Comparison of ENCODE assay signal across 1 cellular context in genomic region chr3:124635169-124635539, GRCh38.
A peak's percentile ranks its signal among the peaks of the same experiment; 100 is the strongest.
TF ChIP-seq lines count a peak whose summit lies in the region.

No MANE protein-coding gene starts in this region.

TF ChIP-seq in HepG2, 621 proteins besides CTCF, POLR2A, EP300 and RAD21 (continued from another document and continues in another):
- 0 out of 2 replicates have a peak, but pooled peaks have one; percentile 29 for TF ChIP-seq POGK (CRISPR knock-in tag; conservative IDR thresholded peaks at IDR 0.05)
- no peak for TF ChIP-seq NFKBIZ (CRISPR knock-in tag; IDR thresholded peaks at IDR 0.05)
- peak; percentile 85; the same call in 1 of the 2 replicates for TF ChIP-seq HDAC2 (CRISPR knock-in tag; IDR thresholded peaks at IDR 0.05)
- TF ChIP-seq GTF3A (CRISPR knock-in tag; conservative IDR thresholded peaks at IDR 0.05) = no peak
- no peak for TF ChIP-seq THYN1 (CRISPR knock-in tag; IDR thresholded peaks at IDR 0.05; ENCODE audit: borderline replicate concordance, low read depth)
- TF ChIP-seq FOSL2 (CRISPR knock-in tag; IDR thresholded peaks at IDR 0.05) = peak; percentile 88
- TF ChIP-seq, protein P1, sequence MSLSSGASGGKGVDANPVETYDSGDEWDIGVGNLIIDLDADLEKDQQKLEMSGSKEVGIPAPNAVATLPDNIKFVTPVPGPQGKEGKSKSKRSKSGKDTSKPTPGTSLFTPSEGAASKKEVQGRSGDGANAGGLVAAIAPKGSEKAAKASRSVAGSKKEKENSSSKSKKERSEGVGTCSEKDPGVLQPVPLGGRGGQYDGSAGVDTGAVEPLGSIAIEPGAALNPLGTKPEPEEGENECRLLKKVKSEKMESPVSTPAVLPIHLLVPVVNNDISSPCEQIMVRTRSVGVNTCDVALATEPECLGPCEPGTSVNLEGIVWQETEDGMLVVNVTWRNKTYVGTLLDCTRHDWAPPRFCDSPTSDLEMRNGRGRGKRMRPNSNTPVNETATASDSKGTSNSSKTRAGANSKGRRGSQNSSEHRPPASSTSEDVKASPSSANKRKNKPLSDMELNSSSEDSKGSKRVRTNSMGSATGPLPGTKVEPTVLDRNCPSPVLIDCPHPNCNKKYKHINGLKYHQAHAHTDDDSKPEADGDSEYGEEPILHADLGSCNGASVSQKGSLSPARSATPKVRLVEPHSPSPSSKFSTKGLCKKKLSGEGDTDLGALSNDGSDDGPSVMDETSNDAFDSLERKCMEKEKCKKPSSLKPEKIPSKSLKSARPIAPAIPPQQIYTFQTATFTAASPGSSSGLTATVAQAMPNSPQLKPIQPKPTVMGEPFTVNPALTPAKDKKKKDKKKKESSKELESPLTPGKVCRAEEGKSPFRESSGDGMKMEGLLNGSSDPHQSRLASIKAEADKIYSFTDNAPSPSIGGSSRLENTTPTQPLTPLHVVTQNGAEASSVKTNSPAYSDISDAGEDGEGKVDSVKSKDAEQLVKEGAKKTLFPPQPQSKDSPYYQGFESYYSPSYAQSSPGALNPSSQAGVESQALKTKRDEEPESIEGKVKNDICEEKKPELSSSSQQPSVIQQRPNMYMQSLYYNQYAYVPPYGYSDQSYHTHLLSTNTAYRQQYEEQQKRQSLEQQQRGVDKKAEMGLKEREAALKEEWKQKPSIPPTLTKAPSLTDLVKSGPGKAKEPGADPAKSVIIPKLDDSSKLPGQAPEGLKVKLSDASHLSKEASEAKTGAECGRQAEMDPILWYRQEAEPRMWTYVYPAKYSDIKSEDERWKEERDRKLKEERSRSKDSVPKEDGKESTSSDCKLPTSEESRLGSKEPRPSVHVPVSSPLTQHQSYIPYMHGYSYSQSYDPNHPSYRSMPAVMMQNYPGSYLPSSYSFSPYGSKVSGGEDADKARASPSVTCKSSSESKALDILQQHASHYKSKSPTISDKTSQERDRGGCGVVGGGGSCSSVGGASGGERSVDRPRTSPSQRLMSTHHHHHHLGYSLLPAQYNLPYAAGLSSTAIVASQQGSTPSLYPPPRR (CRISPR knock-in tag; IDR thresholded peaks at IDR 0.05; ENCODE audit: borderline replicate concordance) = peak; percentile 68; the same call in 1 of the 2 replicates
- TF ChIP-seq MED1 (CRISPR knock-in tag; IDR thresholded peaks at IDR 0.05) = peak; percentile 78
- peak; percentile 37; the same call in 1 of the 2 replicates for TF ChIP-seq CEBPB (IDR thresholded peaks at IDR 0.05; ENCODE audit: borderline replicate concordance, low read depth, low read length)
- no peak for TF ChIP-seq MTA3 (CRISPR knock-in tag; IDR thresholded peaks at IDR 0.05)
- TF ChIP-seq SAP130 (CRISPR knock-in tag; IDR thresholded peaks at IDR 0.05; ENCODE audit: low read depth) = peak; percentile 47
- TF ChIP-seq RBM22 (optimal IDR thresholded peaks at IDR 0.05; ENCODE audit: low read length) = peak; percentile 52
- TF ChIP-seq ZNF317 (CRISPR knock-in tag; IDR thresholded peaks at IDR 0.05) = no peak
- no peak for TF ChIP-seq SMAD1 (CRISPR knock-in tag; IDR thresholded peaks at IDR 0.05; ENCODE audit: borderline replicate concordance, low read depth)
- TF ChIP-seq SMC3 (IDR thresholded peaks at IDR 0.05; ENCODE audit: low read length) = peak; percentile 16; the same call in 1 of the 2 replicates
- TF ChIP-seq ATF7-NPFF (CRISPR knock-in tag; IDR thresholded peaks at IDR 0.05; ENCODE audit: low read depth) = no peak
- peak in 1 of 2 experiments; percentile 54; a peak in 1 of 4 replicates for TF ChIP-seq KLF16 (CRISPR knock-in tag; IDR thresholded peaks at IDR 0.05)
- no peak for TF ChIP-seq GMEB1 (CRISPR knock-in tag; IDR thresholded peaks at IDR 0.05; ENCODE audit: borderline replicate concordance)
- no peak for TF ChIP-seq NBN (conservative IDR thresholded peaks at IDR 0.05)
- peak; percentile 61 for TF ChIP-seq ZMYM4 (CRISPR knock-in tag; IDR thresholded peaks at IDR 0.05)
- TF ChIP-seq, protein P2, sequence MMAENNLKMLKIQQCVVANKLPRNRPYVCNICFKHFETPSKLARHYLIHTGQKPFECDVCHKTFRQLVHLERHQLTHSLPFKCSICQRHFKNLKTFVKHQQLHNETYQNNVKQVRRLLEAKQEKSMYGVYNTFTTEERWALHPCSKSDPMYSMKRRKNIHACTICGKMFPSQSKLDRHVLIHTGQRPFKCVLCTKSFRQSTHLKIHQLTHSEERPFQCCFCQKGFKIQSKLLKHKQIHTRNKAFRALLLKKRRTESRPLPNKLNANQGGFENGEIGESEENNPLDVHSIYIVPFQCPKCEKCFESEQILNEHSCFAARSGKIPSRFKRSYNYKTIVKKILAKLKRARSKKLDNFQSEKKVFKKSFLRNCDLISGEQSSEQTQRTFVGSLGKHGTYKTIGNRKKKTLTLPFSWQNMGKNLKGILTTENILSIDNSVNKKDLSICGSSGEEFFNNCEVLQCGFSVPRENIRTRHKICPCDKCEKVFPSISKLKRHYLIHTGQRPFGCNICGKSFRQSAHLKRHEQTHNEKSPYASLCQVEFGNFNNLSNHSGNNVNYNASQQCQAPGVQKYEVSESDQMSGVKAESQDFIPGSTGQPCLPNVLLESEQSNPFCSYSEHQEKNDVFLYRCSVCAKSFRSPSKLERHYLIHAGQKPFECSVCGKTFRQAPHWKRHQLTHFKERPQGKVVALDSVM (CRISPR knock-in tag; IDR thresholded peaks at IDR 0.05) = no peak; the same call in 1 of the 2 replicates
- TF ChIP-seq SALL1 (CRISPR knock-in tag; IDR thresholded peaks at IDR 0.05) = peak; percentile 72; the same call in 1 of the 2 replicates
- no peak for TF ChIP-seq ZNF446 (CRISPR knock-in tag; IDR thresholded peaks at IDR 0.05)
- TF ChIP-seq, protein P3, sequence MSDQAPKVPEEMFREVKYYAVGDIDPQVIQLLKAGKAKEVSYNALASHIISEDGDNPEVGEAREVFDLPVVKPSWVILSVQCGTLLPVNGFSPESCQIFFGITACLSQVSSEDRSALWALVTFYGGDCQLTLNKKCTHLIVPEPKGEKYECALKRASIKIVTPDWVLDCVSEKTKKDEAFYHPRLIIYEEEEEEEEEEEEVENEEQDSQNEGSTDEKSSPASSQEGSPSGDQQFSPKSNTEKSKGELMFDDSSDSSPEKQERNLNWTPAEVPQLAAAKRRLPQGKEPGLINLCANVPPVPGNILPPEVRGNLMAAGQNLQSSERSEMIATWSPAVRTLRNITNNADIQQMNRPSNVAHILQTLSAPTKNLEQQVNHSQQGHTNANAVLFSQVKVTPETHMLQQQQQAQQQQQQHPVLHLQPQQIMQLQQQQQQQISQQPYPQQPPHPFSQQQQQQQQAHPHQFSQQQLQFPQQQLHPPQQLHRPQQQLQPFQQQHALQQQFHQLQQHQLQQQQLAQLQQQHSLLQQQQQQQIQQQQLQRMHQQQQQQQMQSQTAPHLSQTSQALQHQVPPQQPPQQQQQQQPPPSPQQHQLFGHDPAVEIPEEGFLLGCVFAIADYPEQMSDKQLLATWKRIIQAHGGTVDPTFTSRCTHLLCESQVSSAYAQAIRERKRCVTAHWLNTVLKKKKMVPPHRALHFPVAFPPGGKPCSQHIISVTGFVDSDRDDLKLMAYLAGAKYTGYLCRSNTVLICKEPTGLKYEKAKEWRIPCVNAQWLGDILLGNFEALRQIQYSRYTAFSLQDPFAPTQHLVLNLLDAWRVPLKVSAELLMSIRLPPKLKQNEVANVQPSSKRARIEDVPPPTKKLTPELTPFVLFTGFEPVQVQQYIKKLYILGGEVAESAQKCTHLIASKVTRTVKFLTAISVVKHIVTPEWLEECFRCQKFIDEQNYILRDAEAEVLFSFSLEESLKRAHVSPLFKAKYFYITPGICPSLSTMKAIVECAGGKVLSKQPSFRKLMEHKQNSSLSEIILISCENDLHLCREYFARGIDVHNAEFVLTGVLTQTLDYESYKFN (CRISPR knock-in tag; conservative IDR thresholded peaks at IDR 0.05) = peak; percentile 97
- TF ChIP-seq, protein P4, sequence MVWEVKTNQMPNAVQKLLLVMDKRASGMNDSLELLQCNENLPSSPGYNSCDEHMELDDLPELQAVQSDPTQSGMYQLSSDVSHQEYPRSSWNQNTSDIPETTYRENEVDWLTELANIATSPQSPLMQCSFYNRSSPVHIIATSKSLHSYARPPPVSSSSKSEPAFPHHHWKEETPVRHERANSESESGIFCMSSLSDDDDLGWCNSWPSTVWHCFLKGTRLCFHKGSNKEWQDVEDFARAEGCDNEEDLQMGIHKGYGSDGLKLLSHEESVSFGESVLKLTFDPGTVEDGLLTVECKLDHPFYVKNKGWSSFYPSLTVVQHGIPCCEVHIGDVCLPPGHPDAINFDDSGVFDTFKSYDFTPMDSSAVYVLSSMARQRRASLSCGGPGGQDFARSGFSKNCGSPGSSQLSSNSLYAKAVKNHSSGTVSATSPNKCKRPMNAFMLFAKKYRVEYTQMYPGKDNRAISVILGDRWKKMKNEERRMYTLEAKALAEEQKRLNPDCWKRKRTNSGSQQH (CRISPR knock-in tag; IDR thresholded peaks at IDR 0.05; ENCODE audit: low read depth) = peak; percentile 9; the same call in 1 of the 2 replicates
- no peak for TF ChIP-seq TEAD2 (CRISPR knock-in tag; IDR thresholded peaks at IDR 0.05)
- peak; percentile 51; the same call in 1 of the 2 replicates for TF ChIP-seq TSC22D2 (CRISPR knock-in tag; IDR thresholded peaks at IDR 0.05; ENCODE audit: borderline replicate concordance)
- TF ChIP-seq DPF2 (CRISPR knock-in tag; IDR thresholded peaks at IDR 0.05; ENCODE audit: borderline replicate concordance, low read depth) = peak; percentile 63; the same call in 1 of the 2 replicates
- no peak for TF ChIP-seq ZNF235 (CRISPR knock-in tag; IDR thresholded peaks at IDR 0.05; ENCODE audit: borderline replicate concordance)
- no peak for TF ChIP-seq ZNF670 (CRISPR knock-in tag; IDR thresholded peaks at IDR 0.05; ENCODE audit: borderline replicate concordance)
- TF ChIP-seq ZNF746 (CRISPR knock-in tag; IDR thresholded peaks at IDR 0.05) = no peak
- TF ChIP-seq SSRP1 (CRISPR knock-in tag; IDR thresholded peaks at IDR 0.05) = no peak
- TF ChIP-seq, protein P5, sequence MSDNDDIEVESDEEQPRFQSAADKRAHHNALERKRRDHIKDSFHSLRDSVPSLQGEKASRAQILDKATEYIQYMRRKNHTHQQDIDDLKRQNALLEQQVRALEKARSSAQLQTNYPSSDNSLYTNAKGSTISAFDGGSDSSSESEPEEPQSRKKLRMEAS (IDR thresholded peaks at IDR 0.05) = peak; percentile 34; the same call in 1 of the 2 replicates
- TF ChIP-seq ZNF510 (CRISPR knock-in tag; IDR thresholded peaks at IDR 0.05; ENCODE audit: low read depth) = no peak
- no peak for TF ChIP-seq CENPT (CRISPR knock-in tag; IDR thresholded peaks at IDR 0.05; ENCODE audit: low read depth)
- peak; percentile 76; the same call in 1 of the 2 replicates for TF ChIP-seq ISL2 (CRISPR knock-in tag; IDR thresholded peaks at IDR 0.05)
- no peak for TF ChIP-seq PAWR (CRISPR knock-in tag; IDR thresholded peaks at IDR 0.05; ENCODE audit: borderline replicate concordance)
- TF ChIP-seq HCFC1 (IDR thresholded peaks at IDR 0.05; ENCODE audit: low read depth, low read length) = no peak
- TF ChIP-seq, protein P6, sequence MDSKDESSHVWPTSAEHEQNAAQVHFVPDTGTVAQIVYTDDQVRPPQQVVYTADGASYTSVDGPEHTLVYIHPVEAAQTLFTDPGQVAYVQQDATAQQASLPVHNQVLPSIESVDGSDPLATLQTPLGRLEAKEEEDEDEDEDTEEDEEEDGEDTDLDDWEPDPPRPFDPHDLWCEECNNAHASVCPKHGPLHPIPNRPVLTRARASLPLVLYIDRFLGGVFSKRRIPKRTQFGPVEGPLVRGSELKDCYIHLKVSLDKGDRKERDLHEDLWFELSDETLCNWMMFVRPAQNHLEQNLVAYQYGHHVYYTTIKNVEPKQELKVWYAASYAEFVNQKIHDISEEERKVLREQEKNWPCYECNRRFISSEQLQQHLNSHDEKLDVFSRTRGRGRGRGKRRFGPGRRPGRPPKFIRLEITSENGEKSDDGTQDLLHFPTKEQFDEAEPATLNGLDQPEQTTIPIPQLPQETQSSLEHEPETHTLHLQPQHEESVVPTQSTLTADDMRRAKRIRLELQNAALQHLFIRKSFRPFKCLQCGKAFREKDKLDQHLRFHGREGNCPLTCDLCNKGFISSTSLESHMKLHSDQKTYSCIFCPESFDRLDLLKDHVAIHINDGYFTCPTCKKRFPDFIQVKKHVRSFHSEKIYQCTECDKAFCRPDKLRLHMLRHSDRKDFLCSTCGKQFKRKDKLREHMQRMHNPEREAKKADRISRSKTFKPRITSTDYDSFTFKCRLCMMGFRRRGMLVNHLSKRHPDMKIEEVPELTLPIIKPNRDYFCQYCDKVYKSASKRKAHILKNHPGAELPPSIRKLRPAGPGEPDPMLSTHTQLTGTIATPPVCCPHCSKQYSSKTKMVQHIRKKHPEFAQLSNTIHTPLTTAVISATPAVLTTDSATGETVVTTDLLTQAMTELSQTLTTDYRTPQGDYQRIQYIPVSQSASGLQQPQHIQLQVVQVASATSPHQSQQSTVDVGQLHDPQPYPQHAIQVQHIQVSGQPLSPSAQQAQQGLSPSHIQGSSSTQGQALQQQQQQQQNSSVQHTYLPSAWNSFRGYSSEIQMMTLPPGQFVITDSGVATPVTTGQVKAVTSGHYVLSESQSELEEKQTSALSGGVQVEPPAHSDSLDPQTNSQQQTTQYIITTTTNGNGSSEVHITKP (CRISPR knock-in tag; IDR thresholded peaks at IDR 0.05; ENCODE audit: low read depth) = 0 out of 2 replicates have a peak, but pooled peaks have one; percentile 14
- no peak for TF ChIP-seq FOXM1 (CRISPR knock-in tag; IDR thresholded peaks at IDR 0.05)
- no peak for TF ChIP-seq ZNF703 (CRISPR knock-in tag; IDR thresholded peaks at IDR 0.05; ENCODE audit: borderline replicate concordance)
